10 cellular contexts compared by ENCODE assay signal in genomic region chr2:64838817-64839216, GRCh38.
A peak's percentile ranks its signal among the peaks of the same experiment; 100 is the strongest.
DNase-seq lines count a peak whose midpoint lies in the region; ATAC-seq, FAIRE-seq and TF ChIP-seq lines count a peak whose summit lies in the region.
"Had no signal": no experiment of that assay in that cellular context is flagged by ENCODE, and none has a peak within 500 bp of the region (broad histone marks: within the 10 kb centered on the region; RNA-seq: fewer than 3 reads in every experiment).

No MANE protein-coding gene starts in this region.

- no peak overlapping the region for H3K4me3 ChIP-seq in brain microvascular endothelial cell (ENCODE audit: low read depth, low read length)

- H3K9me3 Mint-ChIP-seq in memory B cell: no peaks in the 10 kb centered on the region

- no peak for ATAC-seq in memory B cell (ENCODE audit: low read depth)

- H3K36me3 Mint-ChIP-seq in memory B cell: no peaks in the 10 kb centered on the region

- TF ChIP-seq CTCF in brain microvascular endothelial cell (IDR thresholded peaks at IDR 0.05; ENCODE audit: low read depth, low read length, missing control alignments): no peak

- in situ Hi-C loops in ACHN (cut with HindIII; ENCODE audit: low pct_ligation_motif_present, low pct_unique_long_range_greater_than_20kb, low sequenced_read_pairs): no loop called here
- in situ Hi-C loops in brain microvascular endothelial cell (cut with HindIII; ENCODE audit: low pct_ligation_motif_present, low sequenced_read_pairs): no loop called here

- FAIRE-seq in HTR-8/SVneo (lab: Jason Lieb, UNC) (peak; percentile 55), GM19239 (lab: Jason Lieb, UNC) (no peak)

- H3K27me3 Mint-ChIP-seq in memory B cell: no peaks in the 10 kb centered on the region

- H3K27ac ChIP-seq in brain microvascular endothelial cell: no peak overlapping the region

- peak overlapping the region; percentile 30 for H3K27ac Mint-ChIP-seq in memory B cell

- no peaks in the 10 kb centered on the region for H3K27me3 ChIP-seq in brain microvascular endothelial cell (replicated peaks)

- no peaks in the 10 kb centered on the region for H3K36me3 ChIP-seq in brain microvascular endothelial cell (replicated peaks)

- H3K4me1 Mint-ChIP-seq in memory B cell: peaks cover 28% of the 10 kb centered on the region

- DNase-seq in ACHN (peak; percentile 97), HTR-8/SVneo (ENCODE audit: insufficient read length, low spot score) (peak; percentile 80), brain microvascular endothelial cell (peak; percentile 78), memory B cell (ENCODE audit: low spot score in 2 of 2) (no peak), OCI-M2 (lab: John Stamatoyannopoulos, UW; ENCODE audit: unreplicated experiment) (no peak), GM19239 (ENCODE audit: insufficient read length, low spot score) (no peak), HT-29 (ENCODE audit: low spot score) (no peak), retina (no peak)
- DNase-seq: amygdala, NCI-H2171 treated with DMSO at 0.1 percent for 48 hours had no signal

- no peak overlapping the region for H3K4me3 Mint-ChIP-seq in memory B cell

Comparison
In these comparisons a context has a peak if more than half of its experiments do, and no peak if none do; other contexts are left out.
1. DNase-seq: peak in ACHN (single experiment), HTR-8/SVneo (single experiment) and brain microvascular endothelial cell (single experiment); none in memory B cell (0 of 2), OCI-M2 (single experiment), GM19239 (single experiment), HT-29 (single experiment) and retina (single experiment).